1 cellular context compared by ENCODE assay signal in genomic region chr20:62025832-62026563, GRCh38.
TF ChIP-seq lines count a peak whose summit lies in the region.

No MANE protein-coding gene starts in this region.

TF ChIP-seq in HepG2, 621 proteins besides CTCF, POLR2A, EP300 and RAD21 (continued from another document):
- 0 out of 2 replicates have a peak, but pooled peaks have one; percentile 18 for TF ChIP-seq ZNF280B (CRISPR knock-in tag; IDR thresholded peaks at IDR 0.05; ENCODE audit: borderline replicate concordance)
- TF ChIP-seq STAG1 (CRISPR knock-in tag; IDR thresholded peaks at IDR 0.05): peak; percentile 50
- 0 out of 2 replicates have a peak, but pooled peaks have one; percentile 13 for TF ChIP-seq ZNF687 (CRISPR knock-in tag; IDR thresholded peaks at IDR 0.05)
- TF ChIP-seq SMC3 (IDR thresholded peaks at IDR 0.05; ENCODE audit: low read length): peak; percentile 51
- TF ChIP-seq DMAP1 (CRISPR knock-in tag; IDR thresholded peaks at IDR 0.05): no peak
- TF ChIP-seq HMG20A (CRISPR knock-in tag; IDR thresholded peaks at IDR 0.05; ENCODE audit: borderline replicate concordance): no peak
- TF ChIP-seq HMGXB4 (CRISPR knock-in tag; IDR thresholded peaks at IDR 0.05; ENCODE audit: borderline replicate concordance in 1 of 2, low read depth in 1 of 2): 0 out of 4 replicates have a peak, but pooled peaks of 1 of the 2 experiments have one; percentile 4
- TF ChIP-seq SETDB1 (CRISPR knock-in tag; IDR thresholded peaks at IDR 0.05; ENCODE audit: borderline replicate concordance): no peak
- TF ChIP-seq ZZZ3 (CRISPR knock-in tag; IDR thresholded peaks at IDR 0.05; ENCODE audit: borderline replicate concordance): no peak
